ENCODE assay signal across 24 cellular contexts in the genomic region with DNA sequence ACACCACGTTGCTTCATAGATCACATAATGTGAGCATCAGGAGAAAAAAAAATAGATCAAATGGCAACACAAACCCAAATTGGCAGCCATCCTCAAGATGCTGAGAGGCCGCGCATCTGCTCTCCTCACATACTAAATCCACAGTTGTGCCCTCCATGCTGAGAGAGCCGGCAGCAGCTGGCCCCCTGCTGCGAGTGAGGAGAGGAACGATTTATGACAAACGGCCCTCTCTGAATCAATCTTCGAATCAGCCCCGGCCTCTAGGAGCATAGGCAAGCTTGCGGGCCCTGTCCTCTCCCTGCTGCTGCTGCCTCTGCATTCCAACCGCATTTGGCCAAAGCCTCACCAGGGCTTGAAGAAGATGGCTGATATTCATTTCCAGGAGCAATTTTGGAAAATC.
DNase-seq lines count a peak whose midpoint lies in the region; ATAC-seq and TF ChIP-seq lines count a peak whose summit lies in the region.
"Had no signal": no experiment of that assay in that cellular context is flagged by ENCODE, and none has a peak within 500 bp of the region (broad histone marks: within the 10 kb centered on the region; RNA-seq: fewer than 3 reads in every experiment).

No MANE protein-coding gene starts in this region.

- no peaks in the 10 kb centered on the region for H3K4me1 ChIP-seq in aorta (ENCODE audit: control insufficient read depth in 1 of 2, insufficient read depth in 2 of 2, low read length in 2 of 2)
- H3K4me1 ChIP-seq: SJSA1 had no signal

- no peak overlapping the region for H3K4me3 ChIP-seq in aorta (ENCODE audit: low read length in 2 of 2)
- H3K4me3 ChIP-seq: GM23338, K562, SJSA1 had no signal

- H3K9me3 ChIP-seq in aorta (ENCODE audit: control insufficient read depth, low read length) = peaks cover 2% of the 10 kb centered on the region
- H3K9me3 ChIP-seq: SJSA1 had no signal

- no peaks in the 10 kb centered on the region for H3K36me3 Mint-ChIP-seq in glutamatergic neuron (ENCODE audit: unreplicated experiment)
- no peaks in the 10 kb centered on the region for H3K36me3 Mint-ChIP-seq in T-cell

- H3K27me3 ChIP-seq in aorta (ENCODE audit: control insufficient read depth in 1 of 2, insufficient read depth in 2 of 2, low read length in 1 of 2) = no peaks in the 10 kb centered on the region
- H3K27me3 ChIP-seq: SJSA1 had no signal

- H3K4me3 Mint-ChIP-seq in glutamatergic neuron (ENCODE audit: unreplicated experiment) (no peak overlapping the region), T-cell (no peak overlapping the region)
- H3K4me3 Mint-ChIP-seq: GM23338, H9, HFFc6 had no signal

- POLR2A ChIA-PET in HEK293T (lab: Yijun Ruan, JAX) = no interaction called here
- POLR2A ChIA-PET in T-cell (lab: Charles Lee) = no interaction called here

- ATAC-seq in GM21723 (IDR thresholded peaks at IDR 0.05; ENCODE audit: unreplicated experiment) (no peak), T-cell (replicated peaks in 1 of 4) (no peak), aorta (ENCODE audit: low FRiP score) (no peak)
- ATAC-seq: GM23338, K562 had no signal

- peaks cover 7% of the 10 kb centered on the region for H3K4me1 Mint-ChIP-seq in glutamatergic neuron (ENCODE audit: low read depth, unreplicated experiment)
- no peaks in the 10 kb centered on the region for H3K4me1 Mint-ChIP-seq in T-cell

- H3K36me3 ChIP-seq in aorta (ENCODE audit: control insufficient read depth in 1 of 2, insufficient read depth in 2 of 2, low read length in 1 of 2) = no peaks in the 10 kb centered on the region
- H3K36me3 ChIP-seq: SJSA1 had no signal

- DNase-seq in NCI-H187 (lab: John Stamatoyannopoulos, UW) = peak; percentile 33 to 34
- DNase-seq in NCI-H187 treated with DMSO at 0.1 percent for 48 hours (lab: John Stamatoyannopoulos, UW) = no peak
- peak; percentile 28 for DNase-seq in HEK293T (ENCODE audit: extremely low spot score)
- DNase-seq in NCI-H2171 (lab: John Stamatoyannopoulos, UW) = peak; percentile 99
- DNase-seq in glutamatergic neuron = peak; percentile 34
- no peak for DNase-seq in T-cell
- no peak for DNase-seq in aorta
- DNase-seq: Calu3, DMS53, H9, HFFc6, Kasumi-1, NCI-H1092 treated with DMSO at 0.1 percent for 48 hours, NCI-H146, NCI-H2107, NCI-H226, NCI-H69, Right ventricle myocardium superior, RPMI8226, T-helper 1 cell had no signal

- H3K27ac Mint-ChIP-seq in glutamatergic neuron (ENCODE audit: unreplicated experiment) (no peak overlapping the region), T-cell (no peak overlapping the region)
- H3K27ac Mint-ChIP-seq: GM23338, H9, HFFc6 had no signal

- CTCF ChIA-PET in HEK293T (lab: Yijun Ruan, JAX) (no interaction called here), T-cell (lab: Charles Lee) (no interaction called here)

- H3K9me3 Mint-ChIP-seq in glutamatergic neuron (ENCODE audit: unreplicated experiment) = peaks cover 4% of the 10 kb centered on the region
- peaks cover 4 to 30% (median 7%) of the 10 kb centered on the region in 3 donors for H3K9me3 Mint-ChIP-seq in T-cell
- H3K9me3 Mint-ChIP-seq: GM23338, H9, HFFc6 had no signal

- no peak for TF ChIP-seq CTCF in glutamatergic neuron (IDR thresholded peaks at IDR 0.05; ENCODE audit: partially characterized antibody, unreplicated experiment)

- H3K27ac ChIP-seq in aorta (ENCODE audit: low read depth in 1 of 2, low read length in 2 of 2) = no peak overlapping the region
- H3K27ac ChIP-seq: SJSA1 had no signal

- H3K27me3 Mint-ChIP-seq in glutamatergic neuron (ENCODE audit: unreplicated experiment) (peaks cover 5% of the 10 kb centered on the region), T-cell (no peaks in the 10 kb centered on the region)

- WGBS in aorta, 2 donors = 40 to 59% methylated on average over 11 of the region's 11 CpGs

- intact Hi-C loops in aorta (cut with DNase I) = no loop called here

TF ChIP-seq in HEK293T, 16 proteins besides CTCF, POLR2A, EP300 and RAD21:
- TF ChIP-seq PKNOX1 (IDR thresholded peaks at IDR 0.05) (no peak), CTBP1 (IDR thresholded peaks at IDR 0.05; ENCODE audit: borderline replicate concordance) (no peak), LEF1 (IDR thresholded peaks at IDR 0.05; ENCODE audit: borderline replicate concordance) (no peak), SUZ12 (IDR thresholded peaks at IDR 0.05) (no peak), HDGF (IDR thresholded peaks at IDR 0.05; ENCODE audit: borderline replicate concordance) (no peak), ZNF384 (IDR thresholded peaks at IDR 0.05) (no peak), FOXM1 (IDR thresholded peaks at IDR 0.05; ENCODE audit: borderline replicate concordance) (no peak), FOXA1 (IDR thresholded peaks at IDR 0.05) (no peak), SP1 (IDR thresholded peaks at IDR 0.05) (no peak), L3MBTL2 (conservative IDR thresholded peaks at IDR 0.05) (no peak), TARDBP (IDR thresholded peaks at IDR 0.05) (no peak)

Comparison
In these comparisons a context has a peak if more than half of its experiments do, and no peak if none do; other contexts are left out.
1. DNase-seq: peak in NCI-H187 (2 of 2), HEK293T (single experiment), NCI-H2171 (single experiment) and glutamatergic neuron (single experiment); none in NCI-H187 treated with DMSO at 0.1 percent for 48 hours (single experiment), T-cell (0 of 34) and aorta (0 of 2).